In the genomic region with DNA sequence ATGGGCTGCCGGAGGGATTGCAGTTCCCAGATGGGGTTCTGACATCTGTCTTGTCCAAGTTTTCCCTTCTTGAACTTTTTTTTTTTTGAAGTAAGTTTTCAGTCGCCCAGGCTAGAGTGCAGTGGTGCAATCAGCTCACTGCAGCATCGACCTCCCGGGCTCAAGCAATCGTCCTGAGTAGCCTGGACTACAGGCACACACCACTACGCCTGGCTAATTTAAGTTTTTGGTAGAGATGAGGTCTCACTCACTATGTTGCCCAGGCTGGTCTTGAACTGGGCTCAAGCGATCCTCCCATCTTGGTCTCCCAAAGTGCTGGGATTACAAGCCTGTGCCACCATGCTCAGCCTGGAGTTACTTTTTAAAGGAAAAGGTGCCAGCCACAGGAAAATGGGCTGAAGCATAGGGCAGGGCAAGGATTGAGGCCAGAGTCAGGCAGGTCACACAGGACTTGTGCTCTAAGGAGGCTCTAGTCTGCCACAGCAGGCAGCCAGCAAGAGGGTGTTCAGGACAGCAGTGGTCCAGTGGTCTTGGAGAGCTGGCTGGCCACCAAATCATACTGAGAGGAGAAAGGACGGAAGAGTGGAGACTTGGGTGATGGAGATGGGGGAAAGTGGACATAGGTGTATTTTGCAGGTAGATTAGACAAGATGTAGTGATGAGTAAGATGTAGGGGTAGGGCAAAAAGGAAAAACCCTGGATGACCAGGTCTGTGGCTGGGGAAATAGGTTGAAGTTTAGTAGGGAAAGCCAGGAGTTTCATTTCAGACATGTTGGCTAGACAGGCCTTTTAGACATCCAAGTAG, we compare ENCODE assay signal across 21 cellular contexts.
"Had no signal": no experiment of that assay in that cellular context is flagged by ENCODE, and none has a peak within 500 bp of the region (broad histone marks: within the 10 kb centered on the region; RNA-seq: fewer than 3 reads in every experiment).

No MANE protein-coding gene starts in this region.

- H3K4me1 Mint-ChIP-seq: nephron had no signal

- H3K27ac ChIP-seq: dorsolateral prefrontal cortex, heart left ventricle, parathyroid adenoma, sigmoid colon, skin epidermis, tibial artery, upper lobe of left lung, vagina had no signal

- H3K9ac ChIP-seq: parathyroid adenoma had no signal

- H3K9me3 ChIP-seq: heart left ventricle, sigmoid colon, tibial artery, upper lobe of left lung, vagina had no signal

- DNase-seq: cortex of kidney; dorsolateral prefrontal cortex; effector CD8-positive, alpha-beta T cell; foreskin melanocyte; heart left ventricle; hippocampal formation; left colon; left ventricle myocardium superior; mesendoderm; naive B cell; sigmoid colon; stimulated activated CD4-positive, alpha-beta T cell treated with anti-CD3 and anti-CD28 coated beads, Interleukin-2, amount 100 ng/mL, for 24 hours; stimulated activated CD4-positive, alpha-beta T cell treated with anti-CD3 and anti-CD28 coated beads, Interleukin-4, amount 100 ng/mL, for 4 hours; stimulated activated naive CD4-positive, alpha-beta T cell treated with Interleukin-2 at 50 U/mL for 16 hours; tibial artery; upper lobe of left lung had no signal

- H3K27ac Mint-ChIP-seq: nephron had no signal

- H3K27me3 ChIP-seq: dorsolateral prefrontal cortex, heart left ventricle, sigmoid colon, tibial artery, upper lobe of left lung, vagina had no signal

- H3K79me2 ChIP-seq: parathyroid adenoma had no signal

- ATAC-seq: heart left ventricle, left colon, left ventricle myocardium superior had no signal

- H3K4me3 ChIP-seq: dorsolateral prefrontal cortex, heart left ventricle, lung, sigmoid colon, skin epidermis, tibial artery, upper lobe of left lung, vagina had no signal

- H3K4me1 ChIP-seq: heart left ventricle, parathyroid adenoma, sigmoid colon, tibial artery, upper lobe of left lung, vagina had no signal

- H3K9me3 Mint-ChIP-seq: naive B cell, nephron had no signal

- H2AFZ ChIP-seq: parathyroid adenoma had no signal

- H3K4me3 Mint-ChIP-seq: nephron had no signal
